In the genomic region with DNA sequence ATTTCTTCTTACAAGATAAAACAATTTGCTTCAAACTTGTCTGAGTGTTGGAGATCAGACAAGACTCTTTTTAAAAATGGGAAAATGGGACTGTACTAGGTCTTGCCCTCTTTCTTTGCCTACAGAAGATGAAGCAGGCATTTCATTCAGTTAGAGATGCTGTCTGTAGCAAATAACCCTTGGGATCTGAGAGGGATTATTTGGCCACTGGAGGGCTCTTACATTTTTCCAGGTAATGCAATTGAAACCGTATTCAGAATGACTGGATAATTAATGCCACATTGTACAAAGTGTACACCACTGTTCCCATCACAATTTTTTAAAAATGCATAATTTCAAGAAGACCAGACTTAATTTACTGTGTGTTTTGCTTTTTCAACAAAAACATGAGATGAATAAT, we compare ENCODE assay signal across 19 cellular contexts.
"Had no signal": no experiment of that assay in that cellular context is flagged by ENCODE, and none has a peak within 500 bp of the region (broad histone marks: within the 10 kb centered on the region; RNA-seq: fewer than 3 reads in every experiment).

No MANE protein-coding gene starts in this region.

- H3K36me3 ChIP-seq: heart right ventricle, spleen, tibial nerve had no signal

- H3K4me3 ChIP-seq: coronary artery, dorsolateral prefrontal cortex, heart right ventricle, mucosa of descending colon, spleen, testis, tibial nerve had no signal

- ATAC-seq: esophagus mucosa; heart right ventricle; left lobe of liver; mucosa of descending colon; naive thymus-derived CD8-positive, alpha-beta T cell; sciatic nerve; stimulated activated naive B cell treated with anti-CD40 and anti-IgM and Interleukin-4, amounts not matched to agents 10 μg/mL and 1 μg/mL and 100 μg/mL, for 72 hours; stimulated activated naive CD8-positive, alpha-beta T cell treated with anti-CD3 and anti-CD28 coated beads, Interleukin-15, amount 100 ng/mL, for 72 hours had no signal

- DNase-seq: dorsolateral prefrontal cortex; effector CD8-positive, alpha-beta T cell; heart right ventricle; islet precursor cell; mucosa of descending colon; naive thymus-derived CD8-positive, alpha-beta T cell; posterior cingulate gyrus; spleen; stimulated activated CD4-positive, alpha-beta T cell treated with anti-CD3 and anti-CD28 coated beads, Interleukin-15, amount 100 ng/mL, for 24 hours; stimulated activated CD4-positive, alpha-beta T cell treated with anti-CD3 and anti-CD28 coated beads, Interleukin-1b, Interleukin-23, amount 100 ng/mL, for 48 hours; stimulated activated CD4-positive, alpha-beta T cell treated with anti-CD3 and anti-CD28 coated beads, Interleukin-4, amount 100 ng/mL, for 24 hours; stimulated activated naive B cell treated with anti-CD40 and anti-IgM and Interleukin-4, amounts not matched to agents 10 μg/mL and 1 μg/mL and 100 μg/mL, for 72 hours; stimulated activated naive CD8-positive, alpha-beta T cell treated with anti-CD3 and anti-CD28 coated beads, Interleukin-15, amount 100 ng/mL, for 72 hours; testis had no signal

- H3K27me3 ChIP-seq: spleen, testis, tibial nerve had no signal

- H3K9me3 ChIP-seq: heart right ventricle, mucosa of descending colon, spleen, testis, tibial nerve had no signal

- H3K4me1 ChIP-seq: heart right ventricle, spleen, testis, tibial nerve had no signal

- H3K27ac ChIP-seq: coronary artery, dorsolateral prefrontal cortex, heart right ventricle, spleen, testis, tibial nerve had no signal
